11 cellular contexts compared by ENCODE assay signal in genomic region chr11:67264886-67265632, GRCh38. TPM values are rescaled to one million over a fixed set of nuclear protein-coding genes. Genes with fewer than 3 reads are reported as not detected.
DNase-seq lines count a peak whose midpoint lies in the region; TF ChIP-seq lines count a peak whose summit lies in the region.
"Had no signal": no experiment of that assay in that cellular context is flagged by ENCODE, and none has a peak within 500 bp of the region (broad histone marks: within the 10 kb centered on the region; RNA-seq: fewer than 3 reads in every experiment).

No MANE protein-coding gene starts in this region.

- peak overlapping the region; percentile 69 to 100 (median 86) for H3K4me2 ChIP-seq in BLaER1 treated with 17β-estradiol and CSF1 and Interleukin-3, amounts not matched to agents 10 nM and 100 nM

- H3K27me3 Mint-ChIP-seq in HFFc6 (ENCODE audit: insufficient read depth) (no peaks in the 10 kb centered on the region; the same call in 1 of the 2 replicates), brain (peaks cover 12% of the 10 kb centered on the region), nephron (ENCODE audit: low read depth) (peaks cover 5% of the 10 kb centered on the region)

- peak overlapping the region; percentile 54 for H3K4me3 Mint-ChIP-seq in HFFc6
- peak overlapping the region; percentile 72 to 83 (median 72) for H3K4me3 Mint-ChIP-seq in brain
- H3K4me3 Mint-ChIP-seq in nephron, result peak overlapping the region; percentile 85 to 88 (median 86)

- H3K36me3 ChIP-seq in BLaER1 treated with 17β-estradiol and CSF1 and Interleukin-3, amounts not matched to agents 10 nM and 100 nM, result peaks cover 26 to 34% (median 33%) of the 10 kb centered on the region in 11 experiments

- H3K9me3 ChIP-seq in BLaER1 treated with 17β-estradiol and CSF1 and Interleukin-3, amounts not matched to agents 10 nM and 100 nM (replicated peaks in 1 of 11), result no peaks in the 10 kb centered on the region

- H3K4me1 Mint-ChIP-seq in HFFc6 (ENCODE audit: low read depth), result peaks cover 65% of the 10 kb centered on the region
- peaks cover 64% of the 10 kb centered on the region for H3K4me1 Mint-ChIP-seq in brain
- H3K4me1 Mint-ChIP-seq in nephron, result peaks cover 35% of the 10 kb centered on the region

- H3K9me3 Mint-ChIP-seq in HFFc6 (peaks cover 4% of the 10 kb centered on the region; the same call in 1 of the 2 replicates), brain (peaks cover 0 to 2% (median 0%) of the 10 kb centered on the region in 5 experiments), nephron (no peaks in the 10 kb centered on the region)

- H3K27ac ChIP-seq in BLaER1 treated with 17β-estradiol and CSF1 and Interleukin-3, amounts not matched to agents 10 nM and 100 nM, result peak overlapping the region in 10 of 11 experiments; percentile 19 to 100 (median 99); a peak in 14 of 22 replicates

- H4K20me1 ChIP-seq in BLaER1 treated with 17β-estradiol and CSF1 and Interleukin-3, amounts not matched to agents 10 nM and 100 nM, result peaks cover 0 to 18% (median 10%) of the 10 kb centered on the region in 11 experiments; a peak in 10 of 22 replicates

- H3K9ac ChIP-seq in BLaER1 treated with 17β-estradiol and CSF1 and Interleukin-3, amounts not matched to agents 10 nM and 100 nM, result peak overlapping the region in 7 of 11 experiments; percentile 93 to 100 (median 99); a peak in 9 of 22 replicates

- no peak for TF ChIP-seq CTCF in HFFc6 (IDR thresholded peaks at IDR 0.05)
- TF ChIP-seq CTCF in brain (conservative IDR thresholded peaks at IDR 0.05), result no peak
- TF ChIP-seq CTCF in nephron (IDR thresholded peaks at IDR 0.05; ENCODE audit: unreplicated experiment in 3 of 3), result no peak

- peak overlapping the region; percentile 65; the same call in 1 of the 2 replicates for H3K27ac Mint-ChIP-seq in HFFc6
- peak overlapping the region; percentile 69 to 92 (median 90) for H3K27ac Mint-ChIP-seq in brain
- peak overlapping the region in 2 of 3 experiments; percentile 54 to 75 for H3K27ac Mint-ChIP-seq in nephron

- H3K4me1 ChIP-seq in BLaER1 treated with 17β-estradiol and CSF1 and Interleukin-3, amounts not matched to agents 10 nM and 100 nM, result peaks cover 61 to 74% (median 68%) of the 10 kb centered on the region in 10 experiments

- no peak for DNase-seq in HFFc6
- no peak for DNase-seq in NCI-H1048 (lab: John Stamatoyannopoulos, UW)
- DNase-seq in islet precursor cell, result no peak
- DNase-seq in stimulated activated CD4-positive, alpha-beta T cell treated with anti-CD3 and anti-CD28 coated beads, Interleukin-4, amount 100 ng/mL, for 4 hours, result no peak
- no peak for DNase-seq in glomerular visceral epithelial cell (ENCODE audit: extremely low spot score)
- DNase-seq: activated gamma-delta T cell; NCI-H1436; stimulated activated naive CD4-positive, alpha-beta T cell treated with Interleukin-2 at 50 U/mL for 16 hours had no signal

- peaks cover 0 to 23% (median 21%) of the 10 kb centered on the region in 11 experiments; a peak in 19 of 22 replicates for H3K27me3 ChIP-seq in BLaER1 treated with 17β-estradiol and CSF1 and Interleukin-3, amounts not matched to agents 10 nM and 100 nM

- no peaks in the 10 kb centered on the region; the same call in 1 of the 2 replicates for H3K36me3 Mint-ChIP-seq in HFFc6 (ENCODE audit: low read depth)
- H3K36me3 Mint-ChIP-seq in brain, result no peaks in the 10 kb centered on the region
- H3K36me3 Mint-ChIP-seq in nephron (ENCODE audit: low read depth), result no peaks in the 10 kb centered on the region

- H3K4me3 ChIP-seq in BLaER1 treated with 17β-estradiol and CSF1 and Interleukin-3, amounts not matched to agents 10 nM and 100 nM, result no peak overlapping the region; a peak in 1 of 20 replicates

RNA-seq across cellular contexts. Expression of gene GRK2, which starts 1.2 kb away (rescaled TPM):
- 10 to 100 TPM; 26.2 to 35.5 (median 32.1) TPM for total RNA-seq in HFFc6 (2021; fragmentation: NEBNext Ultra II Directional; extraction: Animal tissue kit (Norgen Biotek cat#: 25700))
- 92.8 TPM for polyA plus RNA-seq in brain (ENCODE audit: insufficient read depth, low read depth, low replicate concordance)

RNA-seq across cellular contexts. Expression of gene ANKRD13D, which starts 24.0 kb away (rescaled TPM):
- 10 to 100 TPM; 24.7 to 34.6 (median 26.4) TPM for total RNA-seq in HFFc6 (2021; fragmentation: NEBNext Ultra II Directional; extraction: Animal tissue kit (Norgen Biotek cat#: 25700))
- polyA plus RNA-seq in brain (ENCODE audit: insufficient read depth, low read depth, low replicate concordance), result 35.3 TPM

RNA-seq across cellular contexts. Expression of gene SSH3, which starts 38.3 kb away (rescaled TPM):
- 10 to 100 TPM; 17.0 to 28.7 (median 22.6) TPM for total RNA-seq in HFFc6 (2021; fragmentation: NEBNext Ultra II Directional; extraction: Animal tissue kit (Norgen Biotek cat#: 25700))
- 10.2 TPM for polyA plus RNA-seq in brain (ENCODE audit: insufficient read depth, low read depth, low replicate concordance)
